ENCODE assay signal across 8 cellular contexts in the genomic region with DNA sequence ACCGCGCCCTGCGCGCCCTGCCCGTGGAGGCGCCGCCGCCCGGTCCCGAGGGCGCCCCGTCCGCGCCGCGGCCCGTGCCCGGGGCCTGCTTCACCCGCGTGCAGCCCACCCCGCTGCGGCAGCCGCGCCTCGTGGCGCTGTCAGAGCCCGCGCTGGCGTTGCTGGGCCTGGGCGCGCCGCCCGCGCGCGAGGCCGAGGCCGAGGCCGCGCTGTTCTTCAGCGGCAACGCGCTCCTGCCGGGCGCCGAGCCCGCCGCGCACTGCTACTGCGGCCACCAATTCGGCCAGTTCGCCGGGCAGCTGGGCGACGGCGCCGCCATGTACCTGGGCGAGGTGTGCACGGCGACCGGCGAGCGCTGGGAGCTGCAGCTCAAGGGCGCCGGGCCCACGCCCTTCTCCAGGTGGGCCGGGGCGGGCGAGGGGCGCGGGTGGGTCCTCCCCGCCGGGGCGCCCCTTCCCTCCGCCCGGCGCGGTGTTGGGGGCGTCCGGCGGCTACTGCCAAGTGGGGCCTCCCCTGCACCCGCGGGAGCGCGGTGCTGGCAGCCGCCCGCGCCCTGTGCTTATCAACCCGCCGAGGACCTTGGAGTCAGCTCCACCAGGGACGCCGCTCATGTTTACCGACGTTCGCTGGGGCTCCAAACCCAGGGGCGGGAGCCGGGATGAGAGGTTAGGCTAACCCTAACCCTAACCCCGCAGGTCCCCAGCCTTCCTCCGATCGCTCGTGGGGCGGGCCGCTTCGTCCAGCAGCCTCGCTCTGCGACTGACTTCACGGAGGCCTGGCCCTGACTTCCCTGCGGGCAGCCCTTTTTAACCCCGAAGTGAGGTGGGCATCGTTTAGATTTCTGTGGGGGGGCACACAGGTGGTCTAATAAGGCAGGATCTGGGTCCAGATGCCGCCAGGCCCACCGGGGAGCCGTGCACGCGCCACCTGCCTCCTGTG. TPM values are rescaled to one million over a fixed set of nuclear protein-coding genes. Genes with fewer than 3 reads are reported as not detected.
DNase-seq lines count a peak whose midpoint lies in the region; ATAC-seq, FAIRE-seq and TF ChIP-seq lines count a peak whose summit lies in the region.

No MANE protein-coding gene starts in this region.

- H3K4me3 ChIP-seq in PC-3 (ENCODE audit: low read length) = peak overlapping the region; percentile 89
- peak overlapping the region; percentile 41 to 69 (median 62) for H3K4me3 ChIP-seq in H1 (ENCODE audit: extremely low read depth in 1 of 4, insufficient read depth in 2 of 4, low read depth in 3 of 4, low read length in 4 of 4)
- H3K4me3 ChIP-seq in muscle layer of colon (ENCODE audit: low read depth in 1 of 2, low read length in 2 of 2) = peak overlapping the region; percentile 63 to 74

- H3K79me2 ChIP-seq in PC-3 (ENCODE audit: low read length) (peaks cover 25% of the 10 kb centered on the region), H1 (ENCODE audit: control insufficient read depth in 1 of 2, insufficient read depth in 2 of 2, low read length in 2 of 2) (peaks cover 0 to 13% of the 10 kb centered on the region in 2 experiments; a peak in 1 of 4 replicates)

- H3K4me2 ChIP-seq in PC-3 (ENCODE audit: low read length) (peak overlapping the region; percentile 97), H1 (ENCODE audit: insufficient read depth in 1 of 2, low read depth in 2 of 2, low read length in 2 of 2) (peak overlapping the region; percentile 84 to 98)

- no peak overlapping the region for H4K5ac ChIP-seq in H1 (ENCODE audit: insufficient read length, low read depth, low read length)

- no peak for TF ChIP-seq POLR2A in H1 (IDR thresholded peaks at IDR 0.05; ENCODE audit: control extremely low read depth in 1 of 2, low read depth in 2 of 2, low read length in 2 of 2)

- no peak overlapping the region for H2AK5ac ChIP-seq in H1 (ENCODE audit: low read depth, low read length)

- no peak overlapping the region for H3K27ac ChIP-seq in PC-3 (ENCODE audit: low read length)
- no peak overlapping the region for H3K27ac ChIP-seq in H1 (ENCODE audit: low read depth, low read length)
- H3K27ac ChIP-seq in muscle layer of colon (ENCODE audit: low read depth, low read length) = peak overlapping the region; percentile 58

- H2AFZ ChIP-seq in PC-3 (ENCODE audit: low read length) = peak overlapping the region; percentile 10; the same call in 1 of the 2 replicates
- H2AFZ ChIP-seq in H1 (ENCODE audit: low read length) = no peak overlapping the region

- WGBS in H1 (ENCODE audit: extremely low coverage in 1 of 2, insufficient coverage in 1 of 2, insufficient read length in 1 of 2, insufficient replicate concordance in 2 of 2, low coverage in 1 of 2, low lambda C conversion rate in 2 of 2, missing lambda C conversion rate in 1 of 2), 2 experiments = 9% methylated on average over 53 of the region's 115 CpGs; no CpG with 5 or more reads in 1 of the 2 experiments

- H3K23me2 ChIP-seq in H1 (ENCODE audit: low read depth, low read length) = peaks cover 13% of the 10 kb centered on the region; the same call in 1 of the 2 replicates

- H3K36me3 ChIP-seq in PC-3 (ENCODE audit: low read depth, low read length) (no peaks in the 10 kb centered on the region), H1 (ENCODE audit: control insufficient read depth in 2 of 4, insufficient read depth in 4 of 4, low read length in 3 of 4) (peaks cover 0 to 20% (median 8%) of the 10 kb centered on the region in 4 experiments; a peak in 5 of 8 replicates), muscle layer of colon (ENCODE audit: insufficient read depth, low read length) (peaks cover 18% of the 10 kb centered on the region)

- H3K9ac ChIP-seq in PC-3 (ENCODE audit: low read length) = peak overlapping the region; percentile 73
- peak overlapping the region; percentile 34 to 93 (median 63) for H3K9ac ChIP-seq in H1 (replicated peaks in 1 of 4; ENCODE audit: extremely low read depth in 1 of 4, low read depth in 3 of 4, low read length in 3 of 4)
- peak overlapping the region; percentile 49 for H3K9ac ChIP-seq in muscle layer of colon (ENCODE audit: low read length)

- H4K20me1 ChIP-seq in PC-3 (ENCODE audit: low read length) (no peaks in the 10 kb centered on the region), H1 (replicated peaks in 1 of 2; ENCODE audit: control insufficient read depth in 1 of 2, insufficient read depth in 2 of 2, low read length in 2 of 2) (peaks cover 4 to 22% of the 10 kb centered on the region in 2 experiments)

- peaks cover 2% of the 10 kb centered on the region; the same call in 1 of the 2 replicates for H3K79me1 ChIP-seq in H1 (ENCODE audit: low read depth, low read length)

- no peak overlapping the region for H2BK20ac ChIP-seq in H1 (ENCODE audit: low read length)

- H2BK12ac ChIP-seq in H1 (ENCODE audit: low read depth, low read length) = no peak overlapping the region

- TF ChIP-seq CTCF in PC-3 (conservative IDR thresholded peaks at IDR 0.05; ENCODE audit: low read depth, low read length) = no peak
- TF ChIP-seq CTCF in H1 (IDR thresholded peaks at IDR 0.05; ENCODE audit: control extremely low read depth in 1 of 3, insufficient read depth in 1 of 3, low read depth in 1 of 3, low read length in 3 of 3) = no peak

- no peak overlapping the region for H4K91ac ChIP-seq in H1 (replicated peaks; ENCODE audit: insufficient read length, low read length)

- no peak for TF ChIP-seq RAD21 in H1 (IDR thresholded peaks at IDR 0.05 in 1 of 2, conservative IDR thresholded peaks at IDR 0.05 in 1 of 2; ENCODE audit: low read depth in 2 of 2, low read length in 2 of 2)

- no peak overlapping the region for H2BK120ac ChIP-seq in H1 (replicated peaks; ENCODE audit: low read depth, low read length)

- H3K18ac ChIP-seq in H1 (ENCODE audit: extremely low read depth, low read length) = no peak overlapping the region; the same call in 1 of the 2 replicates

- H3K9me3 ChIP-seq in PC-3 (ENCODE audit: low read length) (no peaks in the 10 kb centered on the region), H1 (ENCODE audit: insufficient read depth in 2 of 2, low read depth in 1 of 2, low read length in 1 of 2) (no peaks in the 10 kb centered on the region), muscle layer of colon (ENCODE audit: low read length) (no peaks in the 10 kb centered on the region)

- no peak overlapping the region for H3K14ac ChIP-seq in H1 (ENCODE audit: insufficient read length)

- BruUV-seq in PC-3 (replicated peaks; lab: Mats Ljungman, UMichigan) = no TSS peak

- H3K4me1 ChIP-seq in PC-3 (ENCODE audit: insufficient read depth, low read length) = peaks cover 3% of the 10 kb centered on the region
- H3K4me1 ChIP-seq in H1 (replicated peaks in 1 of 4; ENCODE audit: control insufficient read depth in 3 of 4, insufficient read depth in 4 of 4, low read length in 3 of 4) = peaks cover 0 to 8% (median 6%) of the 10 kb centered on the region in 4 experiments; a peak in 6 of 7 replicates
- H3K4me1 ChIP-seq in muscle layer of colon (ENCODE audit: insufficient read depth, low read length) = peaks cover 17% of the 10 kb centered on the region

- H3F3A ChIP-seq in PC-3 (ENCODE audit: low read length, unreplicated experiment) = no peaks in the 10 kb centered on the region

- H3K9me2 ChIP-seq in PC-3 (replicated peaks; ENCODE audit: low read length) = no peaks in the 10 kb centered on the region

- H3K27me3 ChIP-seq in PC-3 (ENCODE audit: low read length) (no peaks in the 10 kb centered on the region), H1 (replicated peaks in 1 of 4; ENCODE audit: control insufficient read depth in 3 of 4, extremely low read depth in 1 of 4, insufficient read depth in 3 of 4, low read length in 3 of 4) (no peaks in the 10 kb centered on the region), muscle layer of colon (ENCODE audit: control insufficient read depth in 1 of 2, insufficient read depth in 2 of 2, low read length in 2 of 2) (no peaks in the 10 kb centered on the region)

- peak overlapping the region; percentile 63; the same call in 1 of the 2 replicates for H4K8ac ChIP-seq in H1 (ENCODE audit: extremely low read depth, insufficient read depth, low read length)

- no peak for TF ChIP-seq EP300 in H1 (IDR thresholded peaks at IDR 0.05; ENCODE audit: borderline replicate concordance in 1 of 2, low read depth in 2 of 2, low read length in 2 of 2)

- POLR2A ChIA-PET in PC-3 (lab: Charles Lee; ENCODE audit: unreplicated experiment) = no interaction called here
- POLR2A ChIA-PET in H1 (lab: Charles Lee; ENCODE audit: partially characterized antibody) = interaction anchor here (0.9 to 1.5 kb wide), 3 partner anchors 10 to 51 kb away, joined by 3 to 5 read pairs (median 4); a partner anchor contains a TSS

- no peak overlapping the region for H3K4ac ChIP-seq in H1 (replicated peaks; ENCODE audit: insufficient read length, low read depth, low read length)

- no peak for DNase-seq in PC-3
- no peak for DNase-seq in H1 (ENCODE audit: low read depth in 1 of 2, low spot score in 2 of 2)
- no peak for DNase-seq in stimulated activated CD4-positive, alpha-beta T cell treated with anti-CD3 and anti-CD28 coated beads, Interleukin-4, amount 100 ng/mL, for 4 hours
- DNase-seq in NK-92 treated with Interleukin-12 subunit alpha and Interleukin-12 subunit beta, amount 100 ng/mL, for 24 hours (lab: John Stamatoyannopoulos, UW) = no peak

- intact Hi-C loops in PC-3 (cut with micrococcal nuclease) = no loop called here

- no peak overlapping the region for H2BK5ac ChIP-seq in H1 (ENCODE audit: low read depth, low read length)

- H3K56ac ChIP-seq in H1 (replicated peaks; ENCODE audit: insufficient read length, low read depth, low read length) = peak overlapping the region; percentile 5

- H2BK15ac ChIP-seq in H1 (ENCODE audit: low read length) = no peak overlapping the region

- H3K23ac ChIP-seq in H1 (ENCODE audit: insufficient read length) = no peak overlapping the region

- FAIRE-seq in H1 (lab: Jason Lieb, UNC) = no peak

- CTCF ChIA-PET in PC-3 (lab: Charles Lee) (no interaction called here), H1 (lab: Charles Lee; ENCODE audit: partially characterized antibody) (interaction anchor here (0.9 to 1.5 kb wide), 2 partner anchors 11 to 24 kb away, joined by 3 to 6 read pairs; no protein-coding TSS in a partner anchor)

- ATAC-seq in GM18861 (IDR thresholded peaks at IDR 0.05; ENCODE audit: unreplicated experiment) = peak; percentile 30
- ATAC-seq in HG02588 (IDR thresholded peaks at IDR 0.05; ENCODE audit: unreplicated experiment) = peak; percentile 23
- ATAC-seq in PC-3 = peak; percentile 25
- ATAC-seq in GM21447 (IDR thresholded peaks at IDR 0.05; ENCODE audit: unreplicated experiment) = no peak

RNA-seq across cellular contexts. Expression of a gene that starts 0.6 kb away (rescaled TPM):
- 32.8 and 37.4 TPM in 2 replicates for total RNA-seq in PC-3 (2014; rRNA removed)
- 16.8 and 18.6 TPM in 2 replicates for total RNA-seq in H1 (2021; fragmentation: NEBNext Ultra II Directional; extraction: Animal tissue kit (Norgen Biotek cat#: 25700))
- 25.1 and 34.1 TPM in 2 replicates for polyA plus RNA-seq in H1 (2011; rRNA removed)
- 30.9 TPM for polyA plus RNA-seq in H1 (2011; cell fraction: cytosol; rRNA removed)
- 69.8 TPM for polyA plus RNA-seq in H1 (2011; cell fraction: nucleus; rRNA removed)
- 12.9 to 24.6 TPM (median 20.6 TPM) in 4 replicates for polyA plus RNA-seq in H1 (2012, experiment 1 of 2)
- polyA plus RNA-seq in H1 (2012, experiment 2 of 2) = 13.2 TPM
- polyA plus RNA-seq in H1 (2013, experiment 1 of 2) = 16.6 TPM
- polyA plus RNA-seq in H1 (2013, experiment 2 of 2) = 14.1 TPM
- polyA minus RNA-seq in H1 (2011; rRNA and poly(A)+ RNA removed) = 6.4 and 7.1 TPM in 2 replicates
- polyA minus RNA-seq in H1 (2011; cell fraction: cytosol; rRNA and poly(A)+ RNA removed) = 6.4 TPM
- 9.8 TPM for polyA minus RNA-seq in H1 (2011; cell fraction: nucleus; rRNA and poly(A)+ RNA removed)

RNA-seq across cellular contexts. Expression of a gene that starts 15.7 kb away (rescaled TPM):
- total RNA-seq in PC-3 (2014; rRNA removed) = 53.4 and 59.8 TPM in 2 replicates
- 57.5 and 60.0 TPM in 2 replicates for total RNA-seq in H1 (2021; fragmentation: NEBNext Ultra II Directional; extraction: Animal tissue kit (Norgen Biotek cat#: 25700))
- 44.2 and 88.8 TPM in 2 replicates for polyA plus RNA-seq in H1 (2011; rRNA removed)
- polyA plus RNA-seq in H1 (2011; cell fraction: cytosol; rRNA removed) = 59.7 TPM
- polyA plus RNA-seq in H1 (2011; cell fraction: nucleus; rRNA removed) = 170 TPM
- 38.3 to 63.0 TPM (median 60.8 TPM) in 4 replicates for polyA plus RNA-seq in H1 (2012, experiment 1 of 2)
- 46.4 TPM for polyA plus RNA-seq in H1 (2012, experiment 2 of 2)
- 46.6 TPM for polyA plus RNA-seq in H1 (2013, experiment 1 of 2)
- 45.5 TPM for polyA plus RNA-seq in H1 (2013, experiment 2 of 2)
- 17.2 and 19.0 TPM in 2 replicates for polyA minus RNA-seq in H1 (2011; rRNA and poly(A)+ RNA removed)
- polyA minus RNA-seq in H1 (2011; cell fraction: cytosol; rRNA and poly(A)+ RNA removed) = 23.3 TPM
- polyA minus RNA-seq in H1 (2011; cell fraction: nucleus; rRNA and poly(A)+ RNA removed) = 30.3 TPM

RNA-seq across cellular contexts. Expression of a gene that starts 30.9 kb away (rescaled TPM):
- total RNA-seq in PC-3 (2014; rRNA removed) = 9.4 and 11.9 TPM in 2 replicates
- total RNA-seq in H1 (2021; fragmentation: NEBNext Ultra II Directional; extraction: Animal tissue kit (Norgen Biotek cat#: 25700)) = 5.0 and 5.4 TPM in 2 replicates
- polyA plus RNA-seq in H1 (2011; rRNA removed) = 3.5 and 6.0 TPM in 2 replicates
- polyA plus RNA-seq in H1 (2011; cell fraction: cytosol; rRNA removed) = 4.2 TPM
- 8.3 TPM for polyA plus RNA-seq in H1 (2011; cell fraction: nucleus; rRNA removed)
- polyA plus RNA-seq in H1 (2012, experiment 1 of 2) = 3.9 to 6.9 TPM (median 5.9 TPM) in 4 replicates
- 4.1 TPM for polyA plus RNA-seq in H1 (2012, experiment 2 of 2)
- polyA plus RNA-seq in H1 (2013, experiment 1 of 2) = 4.8 TPM
- 5.1 TPM for polyA plus RNA-seq in H1 (2013, experiment 2 of 2)
- 0.78 and 0.91 TPM in 2 replicates for polyA minus RNA-seq in H1 (2011; rRNA and poly(A)+ RNA removed)
- 2.8 TPM for polyA minus RNA-seq in H1 (2011; cell fraction: cytosol; rRNA and poly(A)+ RNA removed)
- 2.8 TPM for polyA minus RNA-seq in H1 (2011; cell fraction: nucleus; rRNA and poly(A)+ RNA removed)

RNA-seq across cellular contexts. Expression of a gene that starts 43.4 kb away (rescaled TPM):
- 32.1 and 39.5 TPM in 2 replicates for total RNA-seq in PC-3 (2014; rRNA removed)
- total RNA-seq in H1 (2021; fragmentation: NEBNext Ultra II Directional; extraction: Animal tissue kit (Norgen Biotek cat#: 25700)) = 23.5 and 24.7 TPM in 2 replicates
- 24.2 and 33.6 TPM in 2 replicates for polyA plus RNA-seq in H1 (2011; rRNA removed)
- polyA plus RNA-seq in H1 (2011; cell fraction: cytosol; rRNA removed) = 23.5 TPM
- 176 TPM for polyA plus RNA-seq in H1 (2011; cell fraction: nucleus; rRNA removed)
- polyA plus RNA-seq in H1 (2012, experiment 1 of 2) = 18.5 to 28.4 TPM (median 26.1 TPM) in 4 replicates
- polyA plus RNA-seq in H1 (2012, experiment 2 of 2) = 17.2 TPM
- 14.6 TPM for polyA plus RNA-seq in H1 (2013, experiment 1 of 2)
- polyA plus RNA-seq in H1 (2013, experiment 2 of 2) = 13.0 TPM
- 14.8 and 14.9 TPM in 2 replicates for polyA minus RNA-seq in H1 (2011; rRNA and poly(A)+ RNA removed)
- polyA minus RNA-seq in H1 (2011; cell fraction: cytosol; rRNA and poly(A)+ RNA removed) = 13.8 TPM
- polyA minus RNA-seq in H1 (2011; cell fraction: nucleus; rRNA and poly(A)+ RNA removed) = 34.9 TPM

RNA-seq across cellular contexts. Expression of a gene that starts 49.6 kb away (rescaled TPM):
- total RNA-seq in PC-3 (2014; rRNA removed) = 25.8 and 34.5 TPM in 2 replicates
- total RNA-seq in H1 (2021; fragmentation: NEBNext Ultra II Directional; extraction: Animal tissue kit (Norgen Biotek cat#: 25700)) = 21.2 and 26.4 TPM in 2 replicates
- polyA plus RNA-seq in H1 (2011; rRNA removed) = 11.2 and 18.8 TPM in 2 replicates
- polyA plus RNA-seq in H1 (2011; cell fraction: cytosol; rRNA removed) = 11.2 TPM
- 131 TPM for polyA plus RNA-seq in H1 (2011; cell fraction: nucleus; rRNA removed)
- 13.3 to 28.3 TPM (median 25.5 TPM) in 4 replicates for polyA plus RNA-seq in H1 (2012, experiment 1 of 2)
- 14.3 TPM for polyA plus RNA-seq in H1 (2012, experiment 2 of 2)
- 11.9 TPM for polyA plus RNA-seq in H1 (2013, experiment 1 of 2)
- polyA plus RNA-seq in H1 (2013, experiment 2 of 2) = 11.8 TPM
- 6.1 and 7.2 TPM in 2 replicates for polyA minus RNA-seq in H1 (2011; rRNA and poly(A)+ RNA removed)
- 11.4 TPM for polyA minus RNA-seq in H1 (2011; cell fraction: cytosol; rRNA and poly(A)+ RNA removed)
- polyA minus RNA-seq in H1 (2011; cell fraction: nucleus; rRNA and poly(A)+ RNA removed) = 34.8 TPM
